ENCODE assay signal across 1 cellular context in the genomic region with DNA sequence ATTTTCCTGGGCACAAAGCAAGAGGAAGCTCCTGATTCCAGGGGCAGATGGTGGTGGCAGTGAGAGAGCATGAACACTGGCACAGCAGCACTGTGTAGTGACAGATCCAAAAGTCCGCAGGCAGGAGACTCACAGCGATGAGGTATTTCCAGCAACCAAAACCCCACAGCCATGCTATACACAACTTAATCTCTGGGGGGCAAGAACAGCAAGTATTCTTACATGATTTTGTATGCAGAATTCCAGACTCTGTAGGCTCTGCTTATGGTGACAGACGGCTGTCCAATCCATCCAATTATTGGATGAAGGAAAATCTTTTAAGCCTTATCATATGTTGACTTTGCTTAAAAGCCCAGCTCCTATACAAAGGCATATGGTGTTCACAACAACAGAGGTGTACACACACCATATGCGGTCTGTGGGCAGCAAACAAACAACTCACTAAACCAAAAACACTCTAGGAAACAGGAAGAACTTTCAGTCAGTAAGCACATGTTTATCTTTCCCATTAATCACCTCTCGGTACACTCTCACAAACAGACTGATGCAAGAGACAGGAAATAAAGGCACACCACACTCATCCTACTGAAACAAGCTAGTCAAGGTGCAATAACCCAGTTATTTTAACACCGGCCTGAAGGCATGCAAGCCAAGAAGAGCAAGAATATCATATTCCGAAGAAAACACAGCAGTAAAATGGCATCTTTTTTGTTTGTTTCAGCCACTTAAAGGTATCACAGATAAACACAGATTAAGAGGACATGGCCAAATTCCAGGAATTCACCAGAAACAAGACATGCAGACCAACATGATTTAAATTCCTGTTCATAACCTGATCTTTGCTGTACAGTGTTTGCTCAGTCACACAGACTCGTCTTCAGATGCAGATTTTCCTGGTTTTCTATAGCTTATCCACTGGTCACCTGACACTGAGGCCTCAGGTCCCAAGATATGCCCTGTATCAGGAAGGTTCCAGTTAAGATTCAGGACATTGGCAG.
TF ChIP-seq lines count a peak whose summit lies in the region.

No MANE protein-coding gene starts in this region.

TF ChIP-seq in K562, 482 proteins besides CTCF, POLR2A, EP300 and RAD21 (continued from another document and continues in another):
- TF ChIP-seq, protein P1, sequence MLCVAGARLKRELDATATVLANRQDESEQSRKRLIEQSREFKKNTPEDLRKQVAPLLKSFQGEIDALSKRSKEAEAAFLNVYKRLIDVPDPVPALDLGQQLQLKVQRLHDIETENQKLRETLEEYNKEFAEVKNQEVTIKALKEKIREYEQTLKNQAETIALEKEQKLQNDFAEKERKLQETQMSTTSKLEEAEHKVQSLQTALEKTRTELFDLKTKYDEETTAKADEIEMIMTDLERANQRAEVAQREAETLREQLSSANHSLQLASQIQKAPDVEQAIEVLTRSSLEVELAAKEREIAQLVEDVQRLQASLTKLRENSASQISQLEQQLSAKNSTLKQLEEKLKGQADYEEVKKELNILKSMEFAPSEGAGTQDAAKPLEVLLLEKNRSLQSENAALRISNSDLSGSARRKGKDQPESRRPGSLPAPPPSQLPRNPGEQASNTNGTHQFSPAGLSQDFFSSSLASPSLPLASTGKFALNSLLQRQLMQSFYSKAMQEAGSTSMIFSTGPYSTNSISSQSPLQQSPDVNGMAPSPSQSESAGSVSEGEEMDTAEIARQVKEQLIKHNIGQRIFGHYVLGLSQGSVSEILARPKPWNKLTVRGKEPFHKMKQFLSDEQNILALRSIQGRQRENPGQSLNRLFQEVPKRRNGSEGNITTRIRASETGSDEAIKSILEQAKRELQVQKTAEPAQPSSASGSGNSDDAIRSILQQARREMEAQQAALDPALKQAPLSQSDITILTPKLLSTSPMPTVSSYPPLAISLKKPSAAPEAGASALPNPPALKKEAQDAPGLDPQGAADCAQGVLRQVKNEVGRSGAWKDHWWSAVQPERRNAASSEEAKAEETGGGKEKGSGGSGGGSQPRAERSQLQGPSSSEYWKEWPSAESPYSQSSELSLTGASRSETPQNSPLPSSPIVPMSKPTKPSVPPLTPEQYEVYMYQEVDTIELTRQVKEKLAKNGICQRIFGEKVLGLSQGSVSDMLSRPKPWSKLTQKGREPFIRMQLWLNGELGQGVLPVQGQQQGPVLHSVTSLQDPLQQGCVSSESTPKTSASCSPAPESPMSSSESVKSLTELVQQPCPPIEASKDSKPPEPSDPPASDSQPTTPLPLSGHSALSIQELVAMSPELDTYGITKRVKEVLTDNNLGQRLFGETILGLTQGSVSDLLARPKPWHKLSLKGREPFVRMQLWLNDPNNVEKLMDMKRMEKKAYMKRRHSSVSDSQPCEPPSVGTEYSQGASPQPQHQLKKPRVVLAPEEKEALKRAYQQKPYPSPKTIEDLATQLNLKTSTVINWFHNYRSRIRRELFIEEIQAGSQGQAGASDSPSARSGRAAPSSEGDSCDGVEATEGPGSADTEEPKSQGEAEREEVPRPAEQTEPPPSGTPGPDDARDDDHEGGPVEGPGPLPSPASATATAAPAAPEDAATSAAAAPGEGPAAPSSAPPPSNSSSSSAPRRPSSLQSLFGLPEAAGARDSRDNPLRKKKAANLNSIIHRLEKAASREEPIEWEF (CRISPR knock-in tag; IDR thresholded peaks at IDR 0.05): no peak
- TF ChIP-seq, protein P2, sequence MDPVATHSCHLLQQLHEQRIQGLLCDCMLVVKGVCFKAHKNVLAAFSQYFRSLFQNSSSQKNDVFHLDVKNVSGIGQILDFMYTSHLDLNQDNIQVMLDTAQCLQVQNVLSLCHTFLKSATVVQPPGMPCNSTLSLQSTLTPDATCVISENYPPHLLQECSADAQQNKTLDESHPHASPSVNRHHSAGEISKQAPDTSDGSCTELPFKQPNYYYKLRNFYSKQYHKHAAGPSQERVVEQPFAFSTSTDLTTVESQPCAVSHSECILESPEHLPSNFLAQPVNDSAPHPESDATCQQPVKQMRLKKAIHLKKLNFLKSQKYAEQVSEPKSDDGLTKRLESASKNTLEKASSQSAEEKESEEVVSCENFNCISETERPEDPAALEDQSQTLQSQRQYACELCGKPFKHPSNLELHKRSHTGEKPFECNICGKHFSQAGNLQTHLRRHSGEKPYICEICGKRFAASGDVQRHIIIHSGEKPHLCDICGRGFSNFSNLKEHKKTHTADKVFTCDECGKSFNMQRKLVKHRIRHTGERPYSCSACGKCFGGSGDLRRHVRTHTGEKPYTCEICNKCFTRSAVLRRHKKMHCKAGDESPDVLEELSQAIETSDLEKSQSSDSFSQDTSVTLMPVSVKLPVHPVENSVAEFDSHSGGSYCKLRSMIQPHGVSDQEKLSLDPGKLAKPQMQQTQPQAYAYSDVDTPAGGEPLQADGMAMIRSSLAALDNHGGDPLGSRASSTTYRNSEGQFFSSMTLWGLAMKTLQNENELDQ (CRISPR knock-in tag; IDR thresholded peaks at IDR 0.05; ENCODE audit: borderline replicate concordance): no peak
- TF ChIP-seq ZNF3 (CRISPR knock-in tag; IDR thresholded peaks at IDR 0.05) (no peak), RBM17 (IDR thresholded peaks at IDR 0.05; ENCODE audit: borderline replicate concordance, low read depth, low read length) (no peak), FUS (optimal IDR thresholded peaks at IDR 0.05; ENCODE audit: low read depth, low read length) (no peak), ZNF274 (IDR thresholded peaks at IDR 0.05; ENCODE audit: borderline replicate concordance, low read depth, low read length) (no peak), KAT7 (CRISPR knock-in tag; IDR thresholded peaks at IDR 0.05; ENCODE audit: borderline replicate concordance) (no peak), MAZ (CRISPR knock-in tag; conservative IDR thresholded peaks at IDR 0.05 in 1 of 2, IDR thresholded peaks at IDR 0.05 in 1 of 2) (peak in 1 of 2 experiments; percentile 56; a peak in 2 of 4 replicates), L3MBTL2 (IDR thresholded peaks at IDR 0.05) (peak; percentile 85), SMAD4 (CRISPR knock-in tag; conservative IDR thresholded peaks at IDR 0.05) (peak; percentile 76; the same call in 1 of the 2 replicates), KLF10 (CRISPR knock-in tag; IDR thresholded peaks at IDR 0.05) (no peak), ZNF121 (CRISPR knock-in tag; conservative IDR thresholded peaks at IDR 0.05) (no peak), SRSF1 (IDR thresholded peaks at IDR 0.05; ENCODE audit: low read depth, low read length) (no peak), ZNF57 (CRISPR knock-in tag; IDR thresholded peaks at IDR 0.05) (no peak), ZBTB17 (CRISPR knock-in tag; IDR thresholded peaks at IDR 0.05) (no peak; the same call in 1 of the 2 replicates), ZNF699 (CRISPR knock-in tag; IDR thresholded peaks at IDR 0.05; ENCODE audit: insufficient replicate concordance) (no peak), GATAD2A (IDR thresholded peaks at IDR 0.05) (peak; percentile 83; the same call in 1 of the 2 replicates), KDM2B (CRISPR knock-in tag; IDR thresholded peaks at IDR 0.05) (no peak)
- TF ChIP-seq, protein P3, sequence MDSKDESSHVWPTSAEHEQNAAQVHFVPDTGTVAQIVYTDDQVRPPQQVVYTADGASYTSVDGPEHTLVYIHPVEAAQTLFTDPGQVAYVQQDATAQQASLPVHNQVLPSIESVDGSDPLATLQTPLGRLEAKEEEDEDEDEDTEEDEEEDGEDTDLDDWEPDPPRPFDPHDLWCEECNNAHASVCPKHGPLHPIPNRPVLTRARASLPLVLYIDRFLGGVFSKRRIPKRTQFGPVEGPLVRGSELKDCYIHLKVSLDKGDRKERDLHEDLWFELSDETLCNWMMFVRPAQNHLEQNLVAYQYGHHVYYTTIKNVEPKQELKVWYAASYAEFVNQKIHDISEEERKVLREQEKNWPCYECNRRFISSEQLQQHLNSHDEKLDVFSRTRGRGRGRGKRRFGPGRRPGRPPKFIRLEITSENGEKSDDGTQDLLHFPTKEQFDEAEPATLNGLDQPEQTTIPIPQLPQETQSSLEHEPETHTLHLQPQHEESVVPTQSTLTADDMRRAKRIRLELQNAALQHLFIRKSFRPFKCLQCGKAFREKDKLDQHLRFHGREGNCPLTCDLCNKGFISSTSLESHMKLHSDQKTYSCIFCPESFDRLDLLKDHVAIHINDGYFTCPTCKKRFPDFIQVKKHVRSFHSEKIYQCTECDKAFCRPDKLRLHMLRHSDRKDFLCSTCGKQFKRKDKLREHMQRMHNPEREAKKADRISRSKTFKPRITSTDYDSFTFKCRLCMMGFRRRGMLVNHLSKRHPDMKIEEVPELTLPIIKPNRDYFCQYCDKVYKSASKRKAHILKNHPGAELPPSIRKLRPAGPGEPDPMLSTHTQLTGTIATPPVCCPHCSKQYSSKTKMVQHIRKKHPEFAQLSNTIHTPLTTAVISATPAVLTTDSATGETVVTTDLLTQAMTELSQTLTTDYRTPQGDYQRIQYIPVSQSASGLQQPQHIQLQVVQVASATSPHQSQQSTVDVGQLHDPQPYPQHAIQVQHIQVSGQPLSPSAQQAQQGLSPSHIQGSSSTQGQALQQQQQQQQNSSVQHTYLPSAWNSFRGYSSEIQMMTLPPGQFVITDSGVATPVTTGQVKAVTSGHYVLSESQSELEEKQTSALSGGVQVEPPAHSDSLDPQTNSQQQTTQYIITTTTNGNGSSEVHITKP (IDR thresholded peaks at IDR 0.05; ENCODE audit: partially characterized antibody): no peak
- TF ChIP-seq, protein P4, sequence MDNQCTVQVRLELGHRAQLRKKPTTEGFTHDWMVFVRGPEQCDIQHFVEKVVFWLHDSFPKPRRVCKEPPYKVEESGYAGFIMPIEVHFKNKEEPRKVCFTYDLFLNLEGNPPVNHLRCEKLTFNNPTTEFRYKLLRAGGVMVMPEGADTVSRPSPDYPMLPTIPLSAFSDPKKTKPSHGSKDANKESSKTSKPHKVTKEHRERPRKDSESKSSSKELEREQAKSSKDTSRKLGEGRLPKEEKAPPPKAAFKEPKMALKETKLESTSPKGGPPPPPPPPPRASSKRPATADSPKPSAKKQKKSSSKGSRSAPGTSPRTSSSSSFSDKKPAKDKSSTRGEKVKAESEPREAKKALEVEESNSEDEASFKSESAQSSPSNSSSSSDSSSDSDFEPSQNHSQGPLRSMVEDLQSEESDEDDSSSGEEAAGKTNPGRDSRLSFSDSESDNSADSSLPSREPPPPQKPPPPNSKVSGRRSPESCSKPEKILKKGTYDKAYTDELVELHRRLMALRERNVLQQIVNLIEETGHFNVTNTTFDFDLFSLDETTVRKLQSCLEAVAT (IDR thresholded peaks at IDR 0.05): peak; percentile 65 to 68; a peak in 2 of 4 replicates
- TF ChIP-seq, protein P5, sequence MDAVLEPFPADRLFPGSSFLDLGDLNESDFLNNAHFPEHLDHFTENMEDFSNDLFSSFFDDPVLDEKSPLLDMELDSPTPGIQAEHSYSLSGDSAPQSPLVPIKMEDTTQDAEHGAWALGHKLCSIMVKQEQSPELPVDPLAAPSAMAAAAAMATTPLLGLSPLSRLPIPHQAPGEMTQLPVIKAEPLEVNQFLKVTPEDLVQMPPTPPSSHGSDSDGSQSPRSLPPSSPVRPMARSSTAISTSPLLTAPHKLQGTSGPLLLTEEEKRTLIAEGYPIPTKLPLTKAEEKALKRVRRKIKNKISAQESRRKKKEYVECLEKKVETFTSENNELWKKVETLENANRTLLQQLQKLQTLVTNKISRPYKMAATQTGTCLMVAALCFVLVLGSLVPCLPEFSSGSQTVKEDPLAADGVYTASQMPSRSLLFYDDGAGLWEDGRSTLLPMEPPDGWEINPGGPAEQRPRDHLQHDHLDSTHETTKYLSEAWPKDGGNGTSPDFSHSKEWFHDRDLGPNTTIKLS (IDR thresholded peaks at IDR 0.05; ENCODE audit: borderline replicate concordance, low read depth): 0 out of 2 replicates have a peak, but pooled peaks have one; percentile 40
- TF ChIP-seq, protein P6, sequence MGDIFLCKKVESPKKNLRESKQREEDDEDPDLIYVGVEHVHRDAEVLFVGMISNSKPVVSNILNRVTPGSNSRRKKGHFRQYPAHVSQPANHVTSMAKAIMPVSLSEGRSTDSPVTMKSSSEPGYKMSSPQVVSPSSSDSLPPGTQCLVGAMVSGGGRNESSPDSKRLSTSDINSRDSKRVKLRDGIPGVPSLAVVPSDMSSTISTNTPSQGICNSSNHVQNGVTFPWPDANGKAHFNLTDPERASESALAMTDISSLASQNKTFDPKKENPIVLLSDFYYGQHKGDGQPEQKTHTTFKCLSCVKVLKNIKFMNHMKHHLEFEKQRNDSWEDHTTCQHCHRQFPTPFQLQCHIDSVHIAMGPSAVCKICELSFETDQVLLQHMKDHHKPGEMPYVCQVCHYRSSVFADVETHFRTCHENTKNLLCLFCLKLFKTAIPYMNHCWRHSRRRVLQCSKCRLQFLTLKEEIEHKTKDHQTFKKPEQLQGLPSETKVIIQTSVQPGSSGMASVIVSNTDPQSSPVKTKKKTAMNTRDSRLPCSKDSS (IDR thresholded peaks at IDR 0.05; ENCODE audit: low read depth, partially characterized antibody): no peak
- TF ChIP-seq, protein P7, sequence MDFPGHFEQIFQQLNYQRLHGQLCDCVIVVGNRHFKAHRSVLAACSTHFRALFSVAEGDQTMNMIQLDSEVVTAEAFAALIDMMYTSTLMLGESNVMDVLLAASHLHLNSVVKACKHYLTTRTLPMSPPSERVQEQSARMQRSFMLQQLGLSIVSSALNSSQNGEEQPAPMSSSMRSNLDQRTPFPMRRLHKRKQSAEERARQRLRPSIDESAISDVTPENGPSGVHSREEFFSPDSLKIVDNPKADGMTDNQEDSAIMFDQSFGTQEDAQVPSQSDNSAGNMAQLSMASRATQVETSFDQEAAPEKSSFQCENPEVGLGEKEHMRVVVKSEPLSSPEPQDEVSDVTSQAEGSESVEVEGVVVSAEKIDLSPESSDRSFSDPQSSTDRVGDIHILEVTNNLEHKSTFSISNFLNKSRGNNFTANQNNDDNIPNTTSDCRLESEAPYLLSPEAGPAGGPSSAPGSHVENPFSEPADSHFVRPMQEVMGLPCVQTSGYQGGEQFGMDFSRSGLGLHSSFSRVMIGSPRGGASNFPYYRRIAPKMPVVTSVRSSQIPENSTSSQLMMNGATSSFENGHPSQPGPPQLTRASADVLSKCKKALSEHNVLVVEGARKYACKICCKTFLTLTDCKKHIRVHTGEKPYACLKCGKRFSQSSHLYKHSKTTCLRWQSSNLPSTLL (IDR thresholded peaks at IDR 0.05): no peak
